ENCODE assay signal across 1 cellular context in the genomic region with DNA sequence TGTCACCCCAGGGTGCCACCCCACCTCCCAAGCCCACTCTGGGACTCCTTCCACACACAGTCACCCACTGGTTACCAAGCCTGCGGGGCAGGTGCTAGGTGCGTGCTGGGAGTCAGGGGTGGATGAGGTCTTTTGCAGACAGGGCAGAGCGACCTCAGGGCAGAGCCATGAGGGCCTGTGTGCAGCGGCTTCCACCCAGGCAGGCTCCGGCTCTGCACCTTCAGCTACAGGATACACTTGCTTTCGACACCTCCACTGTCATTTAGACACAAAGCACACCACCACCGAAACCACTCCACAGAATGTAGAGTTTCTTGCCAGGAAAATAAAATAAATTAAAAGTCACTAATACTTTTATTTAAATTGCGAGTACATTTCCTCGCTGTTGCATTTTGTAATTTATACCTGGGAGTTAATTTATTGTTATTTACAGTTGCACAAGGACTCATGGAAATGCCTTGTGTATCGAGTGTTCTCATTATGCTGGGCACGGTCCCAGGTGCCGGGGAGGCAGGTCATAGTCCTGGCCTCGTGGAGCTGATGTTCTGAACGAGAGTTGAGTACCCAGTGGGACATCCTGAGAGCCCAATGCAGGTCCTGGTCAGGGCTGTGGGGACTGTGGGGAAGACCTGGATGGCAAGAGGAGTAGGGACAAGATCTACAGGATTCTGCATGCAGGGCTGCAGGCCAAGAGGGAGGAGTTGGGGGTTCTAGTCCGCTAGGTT.
TF ChIP-seq lines count a peak whose summit lies in the region.

No MANE protein-coding gene starts in this region.

TF ChIP-seq in GM23338, 12 proteins besides CTCF, POLR2A, EP300 and RAD21 (continued from another document):
- TF ChIP-seq, protein P1, sequence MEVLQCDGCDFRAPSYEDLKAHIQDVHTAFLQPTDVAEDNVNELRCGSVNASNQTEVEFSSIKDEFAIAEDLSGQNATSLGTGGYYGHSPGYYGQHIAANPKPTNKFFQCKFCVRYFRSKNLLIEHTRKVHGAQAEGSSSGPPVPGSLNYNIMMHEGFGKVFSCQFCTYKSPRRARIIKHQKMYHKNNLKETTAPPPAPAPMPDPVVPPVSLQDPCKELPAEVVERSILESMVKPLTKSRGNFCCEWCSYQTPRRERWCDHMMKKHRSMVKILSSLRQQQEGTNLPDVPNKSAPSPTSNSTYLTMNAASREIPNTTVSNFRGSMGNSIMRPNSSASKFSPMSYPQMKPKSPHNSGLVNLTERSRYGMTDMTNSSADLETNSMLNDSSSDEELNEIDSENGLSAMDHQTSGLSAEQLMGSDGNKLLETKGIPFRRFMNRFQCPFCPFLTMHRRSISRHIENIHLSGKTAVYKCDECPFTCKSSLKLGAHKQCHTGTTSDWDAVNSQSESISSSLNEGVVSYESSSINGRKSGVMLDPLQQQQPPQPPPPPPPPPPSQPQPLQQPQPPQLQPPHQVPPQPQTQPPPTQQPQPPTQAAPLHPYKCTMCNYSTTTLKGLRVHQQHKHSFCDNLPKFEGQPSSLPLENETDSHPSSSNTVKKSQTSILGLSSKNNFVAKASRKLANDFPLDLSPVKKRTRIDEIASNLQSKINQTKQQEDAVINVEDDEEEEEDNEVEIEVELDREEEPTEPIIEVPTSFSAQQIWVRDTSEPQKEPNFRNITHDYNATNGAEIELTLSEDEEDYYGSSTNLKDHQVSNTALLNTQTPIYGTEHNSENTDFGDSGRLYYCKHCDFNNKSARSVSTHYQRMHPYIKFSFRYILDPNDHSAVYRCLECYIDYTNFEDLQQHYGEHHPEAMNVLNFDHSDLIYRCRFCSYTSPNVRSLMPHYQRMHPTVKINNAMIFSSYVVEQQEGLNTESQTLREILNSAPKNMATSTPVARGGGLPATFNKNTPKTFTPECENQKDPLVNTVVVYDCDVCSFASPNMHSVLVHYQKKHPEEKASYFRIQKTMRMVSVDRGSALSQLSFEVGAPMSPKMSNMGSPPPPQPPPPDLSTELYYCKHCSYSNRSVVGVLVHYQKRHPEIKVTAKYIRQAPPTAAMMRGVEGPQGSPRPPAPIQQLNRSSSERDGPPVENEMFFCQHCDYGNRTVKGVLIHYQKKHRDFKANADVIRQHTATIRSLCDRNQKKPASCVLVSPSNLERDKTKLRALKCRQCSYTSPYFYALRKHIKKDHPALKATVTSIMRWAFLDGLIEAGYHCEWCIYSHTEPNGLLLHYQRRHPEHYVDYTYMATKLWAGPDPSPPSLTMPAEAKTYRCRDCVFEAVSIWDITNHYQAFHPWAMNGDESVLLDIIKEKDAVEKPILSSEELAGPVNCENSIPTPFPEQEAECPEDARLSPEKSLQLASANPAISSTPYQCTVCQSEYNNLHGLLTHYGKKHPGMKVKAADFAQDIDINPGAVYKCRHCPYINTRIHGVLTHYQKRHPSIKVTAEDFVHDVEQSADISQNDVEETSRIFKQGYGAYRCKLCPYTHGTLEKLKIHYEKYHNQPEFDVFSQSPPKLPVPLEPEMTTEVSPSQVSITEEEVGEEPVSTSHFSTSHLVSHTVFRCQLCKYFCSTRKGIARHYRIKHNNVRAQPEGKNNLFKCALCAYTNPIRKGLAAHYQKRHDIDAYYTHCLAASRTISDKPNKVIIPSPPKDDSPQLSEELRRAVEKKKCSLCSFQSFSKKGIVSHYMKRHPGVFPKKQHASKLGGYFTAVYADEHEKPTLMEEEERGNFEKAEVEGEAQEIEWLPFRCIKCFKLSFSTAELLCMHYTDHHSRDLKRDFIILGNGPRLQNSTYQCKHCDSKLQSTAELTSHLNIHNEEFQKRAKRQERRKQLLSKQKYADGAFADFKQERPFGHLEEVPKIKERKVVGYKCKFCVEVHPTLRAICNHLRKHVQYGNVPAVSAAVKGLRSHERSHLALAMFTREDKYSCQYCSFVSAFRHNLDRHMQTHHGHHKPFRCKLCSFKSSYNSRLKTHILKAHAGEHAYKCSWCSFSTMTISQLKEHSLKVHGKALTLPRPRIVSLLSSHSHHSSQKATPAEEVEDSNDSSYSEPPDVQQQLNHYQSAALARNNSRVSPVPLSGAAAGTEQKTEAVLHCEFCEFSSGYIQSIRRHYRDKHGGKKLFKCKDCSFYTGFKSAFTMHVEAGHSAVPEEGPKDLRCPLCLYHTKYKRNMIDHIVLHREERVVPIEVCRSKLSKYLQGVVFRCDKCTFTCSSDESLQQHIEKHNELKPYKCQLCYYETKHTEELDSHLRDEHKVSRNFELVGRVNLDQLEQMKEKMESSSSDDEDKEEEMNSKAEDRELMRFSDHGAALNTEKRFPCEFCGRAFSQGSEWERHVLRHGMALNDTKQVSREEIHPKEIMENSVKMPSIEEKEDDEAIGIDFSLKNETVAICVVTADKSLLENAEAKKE (CRISPR knock-in tag; IDR thresholded peaks at IDR 0.05) = no peak
- TF ChIP-seq STAT1 (IDR thresholded peaks at IDR 0.05; ENCODE audit: unreplicated experiment) (no peak), ZNF331 (CRISPR knock-in tag; IDR thresholded peaks at IDR 0.05; ENCODE audit: low read depth) (no peak), EZH2phosphoT487 (IDR thresholded peaks at IDR 0.05; ENCODE audit: unreplicated experiment) (no peak), JUNB (IDR thresholded peaks at IDR 0.05; ENCODE audit: unreplicated experiment) (no peak)
TF ChIP-seq in GM23338: peak in this region for 0.
